ENCODE assay signal across 8 cellular contexts in genomic region chr2:71157124-71157802, GRCh38. TPM values are rescaled to one million over a fixed set of nuclear protein-coding genes. Genes with fewer than 3 reads are reported as not detected.
DNase-seq lines count a peak whose midpoint lies in the region; ATAC-seq, FAIRE-seq and TF ChIP-seq lines count a peak whose summit lies in the region.

No MANE protein-coding gene starts in this region.

- H4K20me1 ChIP-seq in fibroblast of lung (ENCODE audit: control insufficient read depth, extremely low read depth, insufficient read depth, low read length), result no peaks in the 10 kb centered on the region

- no peaks in the 10 kb centered on the region for H3K79me2 ChIP-seq in fibroblast of lung (ENCODE audit: control insufficient read depth, insufficient read depth, low read length)

- H3K27me3 ChIP-seq in fibroblast of lung (ENCODE audit: control insufficient read depth, insufficient read depth, low read length), result peaks cover 5% of the 10 kb centered on the region

- H3K4me3 Mint-ChIP-seq in nephron, result peak overlapping the region; percentile 19 to 57 (median 27)

- peaks cover 24% of the 10 kb centered on the region for H3K27me3 Mint-ChIP-seq in nephron (ENCODE audit: low read depth)

- peaks cover 12% of the 10 kb centered on the region for H3K4me1 Mint-ChIP-seq in nephron

- H2AFZ ChIP-seq in fibroblast of lung (ENCODE audit: low read length), result peak overlapping the region; percentile 36

- DNase-seq in Ammon's horn (ENCODE audit: low spot score) (peak; percentile 56), GM19239 (ENCODE audit: insufficient read length, low spot score) (peak; percentile 31), NCI-H748 treated with DMSO at 0.1 percent for 48 hours (lab: John Stamatoyannopoulos, UW) (peak; percentile 11), activated T-cell treated with anti-CD3 and anti-CD28 coated beads for 24 hours (ENCODE audit: low read depth) (peak; percentile 50), fibroblast of lung (ENCODE audit: low read depth in 2 of 2) (peak; percentile 12 to 28)
- peak; percentile 79 for DNase-seq in stimulated activated naive CD8-positive, alpha-beta T cell treated with anti-CD3 and anti-CD28 coated beads, Interleukin-15, Interleukin-2, amounts not matched to agents 100 U/mL and 50 U/mL, for 24 hours

- no peaks in the 10 kb centered on the region for H3K36me3 Mint-ChIP-seq in nephron (ENCODE audit: low read depth)

- H3K9me3 ChIP-seq in fibroblast of lung (ENCODE audit: control insufficient read depth, insufficient read depth, low read depth, low read length), result no peaks in the 10 kb centered on the region

- no peaks in the 10 kb centered on the region for H3K36me3 ChIP-seq in fibroblast of lung (ENCODE audit: control insufficient read depth, insufficient read depth, low read length)

- H3K4me1 ChIP-seq in fibroblast of lung (ENCODE audit: control insufficient read depth, extremely low read depth, insufficient read depth, low read length), result no peaks in the 10 kb centered on the region

- ATAC-seq in stimulated activated naive CD8-positive, alpha-beta T cell treated with anti-CD3 and anti-CD28 coated beads, Interleukin-15, Interleukin-2, amounts not matched to agents 100 U/mL and 50 U/mL, for 24 hours, result peak; percentile 86
- ATAC-seq in HG02870 (IDR thresholded peaks at IDR 0.05; ENCODE audit: unreplicated experiment), result no peak

- peak overlapping the region in 3 of 4 experiments; percentile 6 to 46 (median 29) for H3K4me3 ChIP-seq in fibroblast of lung (replicated peaks in 1 of 4; ENCODE audit: control extremely low read depth in 1 of 4, insufficient read depth in 1 of 4, low read depth in 3 of 4, low read length in 4 of 4)

- no peaks in the 10 kb centered on the region for H3K9me3 Mint-ChIP-seq in nephron

- H3K9ac ChIP-seq in fibroblast of lung (ENCODE audit: insufficient read depth, low read length), result no peak overlapping the region

- peak; percentile 74 for FAIRE-seq in GM19239 (lab: Jason Lieb, UNC)

- H3K4me2 ChIP-seq in fibroblast of lung (ENCODE audit: extremely low read depth, insufficient read depth, low read length), result peak overlapping the region; percentile 68

- peak overlapping the region in 1 of 3 experiments; percentile 34 for H3K27ac Mint-ChIP-seq in nephron

- H3K27ac ChIP-seq in fibroblast of lung (ENCODE audit: insufficient read depth, low read length), result no peak overlapping the region

- TF ChIP-seq CTCF in fibroblast of lung (conservative IDR thresholded peaks at IDR 0.05 in 1 of 2, IDR thresholded peaks at IDR 0.05 in 1 of 2; ENCODE audit: low read depth in 1 of 2, low read length in 2 of 2) (peak; percentile 59 to 63), nephron (IDR thresholded peaks at IDR 0.05; ENCODE audit: unreplicated experiment in 3 of 3) (peak; percentile 56 to 76 (median 61))

RNA-seq across cellular contexts. Expression of gene MPHOSPH10, which starts 26.8 kb away (rescaled TPM):
- total RNA-seq in fibroblast of lung, result 14.7 and 19.3 TPM in 2 replicates
- polyA plus RNA-seq in fibroblast of lung, result 23.8 and 26.2 TPM in 2 replicates
- polyA plus RNA-seq in fibroblast of lung (2012), result 19.6 and 21.4 TPM in 2 replicates
- 0.27 and 0.78 TPM in 2 replicates for polyA minus RNA-seq in fibroblast of lung (ENCODE audit: low replicate concordance)

RNA-seq across cellular contexts. Expression of gene MCEE, which starts 27.2 kb away (rescaled TPM):
- 13.4 and 18.8 TPM in 2 replicates for total RNA-seq in fibroblast of lung
- 10.3 and 18.8 TPM in 2 replicates for polyA plus RNA-seq in fibroblast of lung
- 11.0 and 18.8 TPM in 2 replicates for polyA plus RNA-seq in fibroblast of lung (2012)
- 1.1 TPM in 1 of 2 replicates, not detected in the other for polyA minus RNA-seq in fibroblast of lung (ENCODE audit: low replicate concordance)

Comparison
In these comparisons a context has a peak if more than half of its experiments do, and no peak if none do; other contexts are left out.
1. DNase-seq: peak in every context shown above with its lines; median percentile 79 in stimulated activated naive CD8-positive, alpha-beta T cell treated with anti-CD3 and anti-CD28 coated beads, Interleukin-15, Interleukin-2, amounts not matched to agents 100 U/mL and 50 U/mL, for 24 hours; 56 in Ammon's horn; 50 in activated T-cell treated with anti-CD3 and anti-CD28 coated beads for 24 hours; 31 in GM19239; 20 in fibroblast of lung; 11 in NCI-H748 treated with DMSO at 0.1 percent for 48 hours.